23 cellular contexts compared by ENCODE assay signal in genomic region chr12:106022568-106023012, GRCh38.
A peak's percentile ranks its signal among the peaks of the same experiment; 100 is the strongest.
DNase-seq lines count a peak whose midpoint lies in the region; ATAC-seq, FAIRE-seq and TF ChIP-seq lines count a peak whose summit lies in the region.
"Had no signal": no experiment of that assay in that cellular context is flagged by ENCODE, and none has a peak within 500 bp of the region (broad histone marks: within the 10 kb centered on the region; RNA-seq: fewer than 3 reads in every experiment).

No MANE protein-coding gene starts in this region.

- no peaks in the 10 kb centered on the region for H3K4me1 ChIP-seq in astrocyte (ENCODE audit: insufficient read depth, low read length)
- H3K4me1 ChIP-seq: sigmoid colon had no signal

- H3K4me3 Mint-ChIP-seq in astrocyte (ENCODE audit: unreplicated experiment), result no peak overlapping the region
- H3K4me3 Mint-ChIP-seq: activated naive CD8-positive, alpha-beta T cell treated with anti-CD3 and anti-CD28 coated beads for 36 hours; CD4-positive, alpha-beta T cell; effector memory CD8-positive, alpha-beta T cell; IgD-negative memory B cell; nephron progenitor cell had no signal

- no peak for ATAC-seq in HG02571 (IDR thresholded peaks at IDR 0.05; ENCODE audit: unreplicated experiment)
- ATAC-seq: effector memory CD8-positive, alpha-beta T cell had no signal

- FAIRE-seq in astrocyte (lab: Jason Lieb, UNC), result no peak
- FAIRE-seq: colon, urothelium cell line had no signal

- DNase-seq in EL, result peak; percentile 16
- no peak for DNase-seq in astrocyte (ENCODE audit: low read depth)
- DNase-seq in kidney glomerular epithelial cell (lab: John Stamatoyannopoulos, UW), result peak; percentile 92
- peak; percentile 4 for DNase-seq in skeletal muscle cell (ENCODE audit: low read depth)
- DNase-seq in cerebellar nuclear complex (lab: John Stamatoyannopoulos, UW), result no peak
- DNase-seq in activated CD8-positive, alpha-beta memory T cell treated with anti-CD3 and anti-CD28 coated beads, Interleukin-2, amount 50 U/mL, for 4 hours, result no peak
- DNase-seq: activated CD8-positive, alpha-beta memory T cell treated with anti-CD3 and anti-CD28 coated beads, Interleukin-2, amount 50 U/mL, for 48 hours; activated naive CD8-positive, alpha-beta T cell treated with anti-CD3 and anti-CD28 coated beads for 36 hours; CD4-positive, alpha-beta T cell; DMS153; effector memory CD8-positive, alpha-beta T cell; GM23248; left ventricle myocardium superior; nephron progenitor cell; sigmoid colon; T-helper 2 cell had no signal

- no peaks in the 10 kb centered on the region for H4K20me1 ChIP-seq in astrocyte (ENCODE audit: insufficient read depth, low read length)

- TF ChIP-seq CTCF in astrocyte (IDR thresholded peaks at IDR 0.05; ENCODE audit: insufficient read depth, low read depth, low read length), result no peak

- peaks cover 20% of the 10 kb centered on the region for H3K9me3 Mint-ChIP-seq in astrocyte (ENCODE audit: unreplicated experiment)

- no peak overlapping the region for H2AFZ ChIP-seq in astrocyte (ENCODE audit: low read depth, low read length)
- H2AFZ ChIP-seq: GM23248 had no signal

- no peak overlapping the region for H3K4me2 ChIP-seq in astrocyte (ENCODE audit: low read length)

- H3K27me3 Mint-ChIP-seq in astrocyte (ENCODE audit: low read depth, unreplicated experiment), result no peaks in the 10 kb centered on the region

- H3K4me3 ChIP-seq in astrocyte (ENCODE audit: insufficient read depth, low read depth, low read length) (no peak overlapping the region), skeletal muscle cell (ENCODE audit: low read depth, low read length) (no peak overlapping the region)
- H3K4me3 ChIP-seq: GM23248, sigmoid colon, SK-N-MC had no signal

- peaks cover 5% of the 10 kb centered on the region for H3K9me3 ChIP-seq in astrocyte (ENCODE audit: insufficient read depth, low read depth, low read length)

- H3K36me3 ChIP-seq in astrocyte (ENCODE audit: insufficient read depth, low read length), result no peaks in the 10 kb centered on the region
- H3K36me3 ChIP-seq: sigmoid colon had no signal

- H3K27me3 ChIP-seq in astrocyte (ENCODE audit: insufficient read depth, low read length), result no peaks in the 10 kb centered on the region
- H3K27me3 ChIP-seq: sigmoid colon had no signal

- H3K9ac ChIP-seq in astrocyte (ENCODE audit: low read length), result no peak overlapping the region
- H3K9ac ChIP-seq: GM23248 had no signal

- peaks cover 9% of the 10 kb centered on the region for H3K36me3 Mint-ChIP-seq in astrocyte (ENCODE audit: low read depth, unreplicated experiment)
- H3K36me3 Mint-ChIP-seq: IgD-negative memory B cell had no signal

- peak overlapping the region; percentile 49 for H3K27ac Mint-ChIP-seq in astrocyte (ENCODE audit: unreplicated experiment)
- H3K27ac Mint-ChIP-seq: activated naive CD8-positive, alpha-beta T cell treated with anti-CD3 and anti-CD28 coated beads for 36 hours; activated T-helper 2 cell treated with anti-CD3 and anti-CD28 coated beads, Interferon-gamma antibody, Interleukin-2, Interleukin-4, amounts not matched to agents 10 μg/mL and 5 μg/mL and 100 μg/mL, durations not matched to agents 14 hours and 24 hours and 36 hours; CD4-positive, alpha-beta T cell; effector memory CD8-positive, alpha-beta T cell; IgD-negative memory B cell; nephron progenitor cell had no signal

- H3K79me2 ChIP-seq in astrocyte (ENCODE audit: insufficient read depth, low read length), result no peaks in the 10 kb centered on the region

- no peak overlapping the region for H3K27ac ChIP-seq in astrocyte (ENCODE audit: low read depth, low read length)
- H3K27ac ChIP-seq: GM23248, RWPE1, sigmoid colon, SK-N-MC had no signal

- H3K4me1 Mint-ChIP-seq in astrocyte (ENCODE audit: low read depth, unreplicated experiment), result peaks cover 11% of the 10 kb centered on the region
- H3K4me1 Mint-ChIP-seq: activated naive CD8-positive, alpha-beta T cell treated with anti-CD3 and anti-CD28 coated beads for 36 hours; IgD-negative memory B cell had no signal

Comparison
In these comparisons a context has a peak if more than half of its experiments do, and no peak if none do; other contexts are left out.
1. DNase-seq: peak in EL (single experiment), kidney glomerular epithelial cell (single experiment) and skeletal muscle cell (single experiment); none in astrocyte (single experiment), cerebellar nuclear complex (0 of 2) and activated CD8-positive, alpha-beta memory T cell treated with anti-CD3 and anti-CD28 coated beads, Interleukin-2, amount 50 U/mL, for 4 hours (single experiment).